In genomic region chr11:88179141-88179540, GRCh38 we compare ENCODE assay signal across 8 cellular contexts. TPM values are rescaled to one million over a fixed set of nuclear protein-coding genes. Genes with fewer than 3 reads are reported as not detected.
DNase-seq lines count a peak whose midpoint lies in the region; ATAC-seq, FAIRE-seq and TF ChIP-seq lines count a peak whose summit lies in the region.

No MANE protein-coding gene starts in this region.

- no peak for TF ChIP-seq POLR2A in testis (IDR thresholded peaks at IDR 0.05)

- H3K36me3 ChIP-seq in RWPE2 (ENCODE audit: low read depth) (no peaks in the 10 kb centered on the region; the same call in 1 of the 2 replicates), osteoblast (ENCODE audit: insufficient read depth, low read length) (no peaks in the 10 kb centered on the region), testis (ENCODE audit: low read depth, missing control alignments) (no peaks in the 10 kb centered on the region)

- H3K4me1 ChIP-seq in RWPE2 (ENCODE audit: insufficient read depth, poor library complexity, severe bottlenecking) (peaks cover 60% of the 10 kb centered on the region), osteoblast (ENCODE audit: insufficient read depth, low read length) (peaks cover 22% of the 10 kb centered on the region), testis (no peaks in the 10 kb centered on the region)

- peak; percentile 91 for FAIRE-seq in GM19239 (lab: Jason Lieb, UNC)

- ATAC-seq in HG02870 (IDR thresholded peaks at IDR 0.05; ENCODE audit: unreplicated experiment) (peak; percentile 72), RWPE2 (ENCODE audit: low read depth) (peak; percentile 63)
- no peak for ATAC-seq in naive thymus-derived CD8-positive, alpha-beta T cell

- H3K27me3 Mint-ChIP-seq in naive thymus-derived CD8-positive, alpha-beta T cell = peaks cover 0 to 10% (median 4%) of the 10 kb centered on the region in 5 donors

- H3K27me3 ChIP-seq in RWPE2 (ENCODE audit: insufficient read depth, poor library complexity, severe bottlenecking) = no peaks in the 10 kb centered on the region
- H3K27me3 ChIP-seq in osteoblast (ENCODE audit: insufficient read depth, low read length) = no peaks in the 10 kb centered on the region
- H3K27me3 ChIP-seq in testis = no peaks in the 10 kb centered on the region

- no peaks in the 10 kb centered on the region for H3K9me3 Mint-ChIP-seq in naive thymus-derived CD8-positive, alpha-beta T cell

- H3K27ac ChIP-seq in RWPE2 (ENCODE audit: poor library complexity, severe bottlenecking) (peak overlapping the region; percentile 98), osteoblast (ENCODE audit: low read depth, low read length) (peak overlapping the region; percentile 56), testis (no peak overlapping the region)

- no peak overlapping the region for H3K4me3 Mint-ChIP-seq in naive thymus-derived CD8-positive, alpha-beta T cell

- no peaks in the 10 kb centered on the region for H3K79me2 ChIP-seq in osteoblast (ENCODE audit: insufficient read depth, low read length)

- H3K9me3 ChIP-seq in RWPE2 (ENCODE audit: severe bottlenecking) (no peaks in the 10 kb centered on the region), osteoblast (ENCODE audit: low read depth, low read length) (no peaks in the 10 kb centered on the region), testis (no peaks in the 10 kb centered on the region)

- TF ChIP-seq CTCF in RWPE2 (IDR thresholded peaks at IDR 0.05; ENCODE audit: poor library complexity, severe bottlenecking) = no peak
- no peak for TF ChIP-seq CTCF in osteoblast (IDR thresholded peaks at IDR 0.05; ENCODE audit: extremely low read depth, low read depth, low read length)
- TF ChIP-seq CTCF in testis (IDR thresholded peaks at IDR 0.05) = no peak

- H2AFZ ChIP-seq in osteoblast (ENCODE audit: low read length) = no peak overlapping the region

- H3K36me3 Mint-ChIP-seq in naive thymus-derived CD8-positive, alpha-beta T cell = no peaks in the 10 kb centered on the region

- whole genome bisulfite sequencing in testis, 2 donors = 83 to 84% methylated on average over 2 of the region's 2 CpGs

- peaks cover 2 to 27% (median 10%) of the 10 kb centered on the region in 4 donors for H3K4me1 Mint-ChIP-seq in naive thymus-derived CD8-positive, alpha-beta T cell

- DNase-seq in GM19239 (ENCODE audit: insufficient read length, low spot score) (no peak), RWPE2 (ENCODE audit: low spot score) (peak; percentile 71), osteoblast (ENCODE audit: insufficient read length, low spot score, missing footprints) (no peak), testis (no peak), ureter (ENCODE audit: low spot score) (no peak), posterior vena cava (ENCODE audit: low spot score) (no peak)
- no peak for DNase-seq in naive thymus-derived CD8-positive, alpha-beta T cell

- intact Hi-C loops in testis (cut with DNase I; ENCODE audit: low total_unique reads) (no loop called here), posterior vena cava (cut with DNase I) (loop anchor here in 1 of 2 donors (5.0 kb wide), 1 partner anchor 1262 kb away; no protein-coding TSS in a partner anchor)

- POLR2A ChIA-PET in naive thymus-derived CD8-positive, alpha-beta T cell (lab: Charles Lee) = no interaction called here

- no peak overlapping the region for H3K4me2 ChIP-seq in osteoblast (ENCODE audit: insufficient read depth, low read length)

- H3K4me3 ChIP-seq in RWPE2 (ENCODE audit: severe bottlenecking) (no peak overlapping the region), osteoblast (ENCODE audit: insufficient read depth, low read length) (no peak overlapping the region), testis (no peak overlapping the region)

- H3K27ac Mint-ChIP-seq in naive thymus-derived CD8-positive, alpha-beta T cell = peak overlapping the region in 2 of 10 donors; percentile 11 to 32

- no peaks in the 10 kb centered on the region for H4K20me1 ChIP-seq in osteoblast (ENCODE audit: insufficient read depth, low read length)

RNA-seq across cellular contexts. Expression of gene RAB38, which starts 3.9 kb away (rescaled TPM):
- 0.59 and 1.1 TPM in 2 replicates for total RNA-seq in osteoblast
- 1 to 10 TPM; 3.9 to 5.9 TPM for total RNA-seq in testis
- 5.5 TPM for polyA plus RNA-seq in testis (ENCODE audit: insufficient read depth, low read depth, low replicate concordance)
- total RNA-seq in ureter = 25.1 TPM
- under 1 TPM in 1 of 2 experiments, not detected in 1; 0.82 TPM for total RNA-seq in naive thymus-derived CD8-positive, alpha-beta T cell
- 1 to 10 TPM in 1 of 3 donors, under 1 TPM in 2; 0.75 to 1.0 (median 0.83) TPM for polyA plus RNA-seq in naive thymus-derived CD8-positive, alpha-beta T cell
- total RNA-seq in posterior vena cava = under 1 TPM; 0.86 to 0.97 TPM

Comparison
In these comparisons a context has a peak if more than half of its experiments do, and no peak if none do; other contexts are left out.
1. ATAC-seq: peak in HG02870 (single experiment) and RWPE2 (single experiment); none in naive thymus-derived CD8-positive, alpha-beta T cell (0 of 2).
2. H3K27ac ChIP-seq: peak in RWPE2 (single experiment) and osteoblast (single experiment); none in testis (0 of 2).